ENCODE assay signal across 15 cellular contexts in genomic region chr1:214416417-214417212, GRCh38.
A peak's percentile ranks its signal among the peaks of the same experiment; 100 is the strongest.
DNase-seq lines count a peak whose midpoint lies in the region; ATAC-seq and TF ChIP-seq lines count a peak whose summit lies in the region.
"Had no signal": no experiment of that assay in that cellular context is flagged by ENCODE, and none has a peak within 500 bp of the region (broad histone marks: within the 10 kb centered on the region; RNA-seq: fewer than 3 reads in every experiment).

No MANE protein-coding gene starts in this region.

- WGBS in heart right ventricle, 2 donors, result 36 to 41% methylated on average over 4 of the region's 4 CpGs
- 16% methylated on average over 4 of the region's 4 CpGs for WGBS in aorta, 2 donors

- H3K27ac ChIP-seq in heart right ventricle (peak overlapping the region in 6 of 10 donors; percentile 6 to 69 (median 44)), aorta (ENCODE audit: low read depth in 1 of 2, low read length in 2 of 2) (peak overlapping the region; percentile 33 to 71)
- H3K27ac ChIP-seq: SJCRH30 had no signal

- no peaks in the 10 kb centered on the region for H3K9me3 Mint-ChIP-seq in chondrocyte (ENCODE audit: low read depth)
- H3K9me3 Mint-ChIP-seq: activated naive CD4-positive, alpha-beta T cell treated with anti-CD3 and anti-CD28 coated beads, Interleukin-2, amount 10 ng/mL, durations not matched to agents 7 days and 5 days; nephron progenitor cell had no signal

- H3K27me3 ChIP-seq in heart right ventricle, result no peaks in the 10 kb centered on the region
- no peaks in the 10 kb centered on the region for H3K27me3 ChIP-seq in aorta (ENCODE audit: control insufficient read depth in 1 of 2, insufficient read depth in 2 of 2, low read length in 1 of 2)
- H3K27me3 ChIP-seq: SJCRH30 had no signal

- peaks cover 78% of the 10 kb centered on the region for H3K4me1 Mint-ChIP-seq in chondrocyte (ENCODE audit: low read depth)
- H3K4me1 Mint-ChIP-seq: IgD-negative memory B cell had no signal

- H3K27ac Mint-ChIP-seq in chondrocyte (ENCODE audit: unreplicated experiment), result peak overlapping the region; percentile 91
- H3K27ac Mint-ChIP-seq: activated naive CD4-positive, alpha-beta T cell treated with anti-CD3 and anti-CD28 coated beads, Interleukin-2, amount 10 ng/mL, durations not matched to agents 7 days and 5 days; IgD-negative memory B cell had no signal

- no peak for DNase-seq in heart right ventricle
- no peak for DNase-seq in Right ventricle myocardium inferior (ENCODE audit: missing footprints)
- DNase-seq in chondrocyte (ENCODE audit: low spot score), result no peak
- DNase-seq in iris pigment epithelial cell (ENCODE audit: low read depth), result peak; percentile 65
- DNase-seq in aorta, result no peak
- DNase-seq in activated naive CD4-positive, alpha-beta T cell treated with anti-CD3 and anti-CD28 coated beads, Interleukin-2, amount 50 U/mL, for 16 hours, result no peak
- no peak for DNase-seq in activated CD4-positive, alpha-beta T cell treated with anti-CD3 and anti-CD28 coated beads, Interleukin-2, amount 50 U/mL, for 1 hour
- no peak for DNase-seq in AML-193 (lab: John Stamatoyannopoulos, UW)
- DNase-seq: activated naive CD4-positive, alpha-beta T cell treated with anti-CD3 and anti-CD28 coated beads, Interleukin-2, amount 10 ng/mL, durations not matched to agents 7 days and 5 days; effector CD4-positive, alpha-beta T cell; GDM1; nephron progenitor cell; SJCRH30; stimulated activated naive CD8-positive, alpha-beta T cell treated with anti-CD3 and anti-CD28 coated beads, Interleukin-15, Interleukin-2, amounts not matched to agents 100 U/mL and 50 U/mL, for 24 hours had no signal

- H3K9me3 ChIP-seq in heart right ventricle (no peaks in the 10 kb centered on the region), aorta (ENCODE audit: control insufficient read depth, low read length) (no peaks in the 10 kb centered on the region)
- H3K9me3 ChIP-seq: SJCRH30 had no signal

- TF ChIP-seq CTCF in heart right ventricle (IDR thresholded peaks at IDR 0.05), result no peak
- no peak for TF ChIP-seq CTCF in chondrocyte (IDR thresholded peaks at IDR 0.05)

- H3K4me1 ChIP-seq in heart right ventricle, result peaks cover 4 to 59% (median 50%) of the 10 kb centered on the region in 9 donors
- H3K4me1 ChIP-seq in aorta (ENCODE audit: control insufficient read depth in 1 of 2, insufficient read depth in 2 of 2, low read length in 2 of 2), result peaks cover 5 to 12% of the 10 kb centered on the region in 2 donors
- H3K4me1 ChIP-seq: SJCRH30 had no signal

- no peaks in the 10 kb centered on the region for H3K27me3 Mint-ChIP-seq in chondrocyte (ENCODE audit: low read depth)

- no peak overlapping the region for H3K4me3 Mint-ChIP-seq in chondrocyte (ENCODE audit: unreplicated experiment)
- H3K4me3 Mint-ChIP-seq: activated naive CD4-positive, alpha-beta T cell treated with anti-CD3 and anti-CD28 coated beads, Interleukin-2, amount 10 ng/mL, durations not matched to agents 7 days and 5 days; IgD-negative memory B cell; nephron progenitor cell had no signal

- peaks cover 0 to under 1% (median 0%) of the 10 kb centered on the region in 9 donors for H3K36me3 ChIP-seq in heart right ventricle
- H3K36me3 ChIP-seq in aorta (ENCODE audit: control insufficient read depth in 1 of 2, insufficient read depth in 2 of 2, low read length in 1 of 2), result no peaks in the 10 kb centered on the region

- H3K4me3 ChIP-seq in heart right ventricle (no peak overlapping the region), aorta (ENCODE audit: low read length in 2 of 2) (no peak overlapping the region)
- H3K4me3 ChIP-seq: SJCRH30 had no signal

- peak in 6 of 8 donors; percentile 53 to 76 (median 66) for ATAC-seq in heart right ventricle
- no peak for ATAC-seq in Right ventricle myocardium inferior
- ATAC-seq in aorta (ENCODE audit: low FRiP score), result peak; percentile 61
- ATAC-seq: stimulated activated naive CD8-positive, alpha-beta T cell treated with anti-CD3 and anti-CD28 coated beads, Interleukin-15, Interleukin-2, amounts not matched to agents 100 U/mL and 50 U/mL, for 24 hours had no signal

- intact Hi-C loops in heart right ventricle (cut with DNase I), result loop anchor here in 2 of 10 donors (5.0 kb wide), 1 partner anchor 136 kb away; the partner anchor contains the start of gene PTPN14 (in 2 of the 2)
- intact Hi-C loops in Right ventricle myocardium inferior (cut with DNase I), result no loop called here
- intact Hi-C loops in aorta (cut with DNase I), result no loop called here

- peaks cover 1% of the 10 kb centered on the region for H3K36me3 Mint-ChIP-seq in chondrocyte (ENCODE audit: low read depth)
- H3K36me3 Mint-ChIP-seq: IgD-negative memory B cell had no signal
